In genomic region chr19:44634785-44635184, GRCh38 we compare ENCODE assay signal across 24 cellular contexts. TPM values are rescaled to one million over a fixed set of nuclear protein-coding genes. Genes with fewer than 3 reads are reported as not detected.
DNase-seq lines count a peak whose midpoint lies in the region; ATAC-seq and TF ChIP-seq lines count a peak whose summit lies in the region.
"Had no signal": no experiment of that assay in that cellular context is flagged by ENCODE, and none has a peak within 500 bp of the region (broad histone marks: within the 10 kb centered on the region; RNA-seq: fewer than 3 reads in every experiment).

No MANE protein-coding gene starts in this region.

- no peak overlapping the region for H3T11ph ChIP-seq in H9 (ENCODE audit: low read length)

- no peak for TF ChIP-seq POLR2A in spleen (IDR thresholded peaks at IDR 0.05)

- intact Hi-C loops in spleen (cut with DNase I; ENCODE audit: low total_unique reads) = no loop called here

- H3K18ac ChIP-seq in H9 (ENCODE audit: insufficient read length, low read depth, low read length) = no peak overlapping the region

- H4K91ac ChIP-seq in H9 (ENCODE audit: insufficient read length, low read depth, low read length) = no peak overlapping the region

- TF ChIP-seq CTCF in H9 (conservative IDR thresholded peaks at IDR 0.05) (no peak), fibroblast of lung (conservative IDR thresholded peaks at IDR 0.05 in 1 of 2, IDR thresholded peaks at IDR 0.05 in 1 of 2; ENCODE audit: low read depth in 1 of 2, low read length in 2 of 2) (no peak), osteoblast (IDR thresholded peaks at IDR 0.05; ENCODE audit: extremely low read depth, low read depth, low read length) (no peak), spleen (IDR thresholded peaks at IDR 0.05 in 8 of 11, conservative IDR thresholded peaks at IDR 0.05 in 3 of 11) (no peak)

- no peak overlapping the region for H3K14ac ChIP-seq in H9 (ENCODE audit: insufficient read depth, low read length)

- no peak overlapping the region for H2BK15ac ChIP-seq in H9 (ENCODE audit: low read depth, low read length)

- H3K9me3 ChIP-seq in H9 (ENCODE audit: control insufficient read depth, low read depth, low read length) (no peaks in the 10 kb centered on the region), SJCRH30 (replicated peaks) (no peaks in the 10 kb centered on the region), fibroblast of lung (ENCODE audit: control insufficient read depth, insufficient read depth, low read depth, low read length) (no peaks in the 10 kb centered on the region), osteoblast (ENCODE audit: low read depth, low read length) (no peaks in the 10 kb centered on the region), spleen (peaks cover 0 to 4% (median 0%) of the 10 kb centered on the region in 8 donors)
- H3K9me3 ChIP-seq: BE2C, SK-N-SH had no signal

- H3K36me3 ChIP-seq in SJCRH30 (no peaks in the 10 kb centered on the region), fibroblast of lung (ENCODE audit: control insufficient read depth, insufficient read depth, low read length) (no peaks in the 10 kb centered on the region), osteoblast (ENCODE audit: insufficient read depth, low read length) (no peaks in the 10 kb centered on the region), spleen (no peaks in the 10 kb centered on the region)
- H3K36me3 ChIP-seq: BE2C had no signal

- H3K9me3 Mint-ChIP-seq in H9 = peaks cover 2 to 9% of the 10 kb centered on the region in 2 experiments; a peak in 3 of 5 replicates

- H2BK20ac ChIP-seq in H9 (ENCODE audit: low read depth, low read length, poor library complexity, severe bottlenecking) = no peak overlapping the region

- H2AK5ac ChIP-seq in H9 (ENCODE audit: insufficient read length, low read length) = no peak overlapping the region

- no peak overlapping the region for H2BK12ac ChIP-seq in H9 (ENCODE audit: insufficient read length, low read depth, low read length)

- no peak overlapping the region for H3K56ac ChIP-seq in H9 (ENCODE audit: insufficient read length, low read depth, low read length)

- H3K4me2 ChIP-seq in H9 (ENCODE audit: insufficient read depth, insufficient read length, low read length) = no peak overlapping the region
- H3K4me2 ChIP-seq in fibroblast of lung (ENCODE audit: extremely low read depth, insufficient read depth, low read length) = no peak overlapping the region
- no peak overlapping the region for H3K4me2 ChIP-seq in osteoblast (ENCODE audit: insufficient read depth, low read length)
- H3K4me2 ChIP-seq: KMS-11, SK-N-SH had no signal

- no peaks in the 10 kb centered on the region for H3K79me1 ChIP-seq in H9 (ENCODE audit: insufficient read depth, low read depth, low read length, poor library complexity, severe bottlenecking)

- no peaks in the 10 kb centered on the region for H3K27me3 ChIP-seq in H9 (ENCODE audit: insufficient read depth, low read length)
- H3K27me3 ChIP-seq in SJCRH30 = no peaks in the 10 kb centered on the region
- H3K27me3 ChIP-seq in fibroblast of lung (ENCODE audit: control insufficient read depth, insufficient read depth, low read length) = no peaks in the 10 kb centered on the region
- no peaks in the 10 kb centered on the region for H3K27me3 ChIP-seq in osteoblast (ENCODE audit: insufficient read depth, low read length)
- peaks cover 0 to 5% (median 0%) of the 10 kb centered on the region in 7 donors for H3K27me3 ChIP-seq in spleen (replicated peaks in 1 of 7)
- H3K27me3 ChIP-seq: BE2C had no signal

- peak overlapping the region; percentile 36 for H2BK120ac ChIP-seq in H9 (ENCODE audit: low read depth, low read length, poor library complexity, severe bottlenecking)

- H4K20me1 ChIP-seq in H9 (ENCODE audit: control insufficient read depth, insufficient read depth, insufficient read length) = no peaks in the 10 kb centered on the region
- H4K20me1 ChIP-seq in fibroblast of lung (ENCODE audit: control insufficient read depth, extremely low read depth, insufficient read depth, low read length) = no peaks in the 10 kb centered on the region
- H4K20me1 ChIP-seq in osteoblast (ENCODE audit: insufficient read depth, low read length) = no peaks in the 10 kb centered on the region

- H3K27me3 Mint-ChIP-seq in H9 (ENCODE audit: low read depth) = no peaks in the 10 kb centered on the region; the same call in 1 of the 2 replicates

- H3K79me2 ChIP-seq in H9 (ENCODE audit: insufficient read depth, low read length) (no peaks in the 10 kb centered on the region), fibroblast of lung (ENCODE audit: control insufficient read depth, insufficient read depth, low read length) (no peaks in the 10 kb centered on the region), osteoblast (ENCODE audit: insufficient read depth, low read length) (no peaks in the 10 kb centered on the region)

- H3K36me3 Mint-ChIP-seq in H9 (ENCODE audit: insufficient read depth in 1 of 3, low read depth in 3 of 3) = peaks cover 0 to 12% (median 7%) of the 10 kb centered on the region in 3 experiments; a peak in 4 of 7 replicates

- no peak overlapping the region for H3K4me3 Mint-ChIP-seq in H9

- no CpG with 5 or more reads among the region's 2 CpGs for WGBS in H9 (ENCODE audit: extremely low coverage, insufficient read length, low lambda C conversion rate)
- 93 to 98% (median 95%) methylated on average over 2 of the region's 2 CpGs for WGBS in spleen, 5 donors

- no peaks in the 10 kb centered on the region for H3K23me2 ChIP-seq in H9 (ENCODE audit: insufficient read length, low read depth, low read length, poor library complexity, severe bottlenecking)

- H4K5ac ChIP-seq in H9 (ENCODE audit: insufficient read length, low read depth, low read length) = no peak overlapping the region

- no peak for DNase-seq in H9
- DNase-seq in SJCRH30 = no peak
- DNase-seq in fibroblast of lung (ENCODE audit: low read depth in 2 of 2) = no peak
- DNase-seq in osteoblast (ENCODE audit: insufficient read length, low spot score, missing footprints) = no peak
- no peak for DNase-seq in spleen
- DNase-seq in SK-N-DZ (ENCODE audit: low spot score) = no peak
- no peak for DNase-seq in C1 segment of cervical spinal cord (lab: John Stamatoyannopoulos, UW)
- DNase-seq: BE2C, Calu3, DMS153, DND-41, NCI-H1048, NCI-H1417 treated with DMSO at 0.1 percent for 48 hours, NCI-H1694 treated with DMSO at 0.1 percent for 48 hours, NCI-H2081, NCI-H2227 treated with DMSO at 0.1 percent for 48 hours, NCI-H526 treated with DMSO at 0.1 percent for 48 hours, RPMI8226, SHP77, SK-N-SH had no signal

- no peak overlapping the region for H4K8ac ChIP-seq in H9 (replicated peaks; ENCODE audit: insufficient read length, low read depth, low read length)

- no peak overlapping the region for H2BK5ac ChIP-seq in H9 (ENCODE audit: insufficient read length, low read length)

- H3K4me1 Mint-ChIP-seq in H9 = peaks cover 38 to 41% of the 10 kb centered on the region in 2 experiments

- no peak for ATAC-seq in HG02981 (IDR thresholded peaks at IDR 0.05; ENCODE audit: unreplicated experiment)

- H3K4me3 ChIP-seq in SJCRH30 = no peak overlapping the region
- H3K4me3 ChIP-seq in fibroblast of lung (replicated peaks in 1 of 4; ENCODE audit: control extremely low read depth in 1 of 4, insufficient read depth in 1 of 4, low read depth in 3 of 4, low read length in 4 of 4) = no peak overlapping the region
- no peak overlapping the region for H3K4me3 ChIP-seq in osteoblast (ENCODE audit: insufficient read depth, low read length)
- H3K4me3 ChIP-seq in spleen = no peak overlapping the region

- H3K4me1 ChIP-seq in H9 (ENCODE audit: insufficient read depth, low read length) (no peaks in the 10 kb centered on the region; the same call in 1 of the 2 replicates), SJCRH30 (peaks cover 16% of the 10 kb centered on the region), fibroblast of lung (ENCODE audit: control insufficient read depth, extremely low read depth, insufficient read depth, low read length) (peaks cover 13% of the 10 kb centered on the region), osteoblast (ENCODE audit: insufficient read depth, low read length) (peaks cover 24% of the 10 kb centered on the region), spleen (peaks cover 0 to 35% (median 6%) of the 10 kb centered on the region in 6 donors)

- H3K9ac ChIP-seq in H9 (ENCODE audit: extremely low read depth, insufficient read length, low read length) (no peak overlapping the region), fibroblast of lung (ENCODE audit: insufficient read depth, low read length) (no peak overlapping the region)
- H3K9ac ChIP-seq: KMS-11, SK-N-SH had no signal

- H2AFZ ChIP-seq in H9 (ENCODE audit: low read length) (no peak overlapping the region), fibroblast of lung (ENCODE audit: low read length) (no peak overlapping the region), osteoblast (ENCODE audit: low read length) (no peak overlapping the region)

- no peak overlapping the region for H3K27ac ChIP-seq in H9 (ENCODE audit: insufficient read length, low read depth, low read length)
- peak overlapping the region; percentile 60; the same call in 1 of the 2 replicates for H3K27ac ChIP-seq in SJCRH30
- peak overlapping the region; percentile 48 for H3K27ac ChIP-seq in fibroblast of lung (ENCODE audit: insufficient read depth, low read length)
- peak overlapping the region; percentile 87 for H3K27ac ChIP-seq in osteoblast (ENCODE audit: low read depth, low read length)
- H3K27ac ChIP-seq in spleen = peak overlapping the region in 2 of 8 donors; percentile 31 to 55
- H3K27ac ChIP-seq: KMS-11 had no signal

- H3K4ac ChIP-seq in H9 (ENCODE audit: low read depth, low read length) = no peak overlapping the region

- H3K27ac Mint-ChIP-seq in H9 = no peak overlapping the region

- no peak overlapping the region for H3K23ac ChIP-seq in H9 (ENCODE audit: insufficient read length, low read depth, low read length)

RNA-seq across cellular contexts. Expression of gene PVR, which starts 8.9 kb away (rescaled TPM):
- 29.2 and 30.5 TPM in 2 replicates for total RNA-seq in H9 (2021)
- total RNA-seq in SJCRH30 (2014; rRNA removed; shearing (Covaris generic)) = 42.2 and 45.4 TPM in 2 replicates
- 98.1 and 229 TPM in 2 replicates for total RNA-seq in fibroblast of lung
- polyA plus RNA-seq in fibroblast of lung = 167 and 230 TPM in 2 replicates
- polyA plus RNA-seq in fibroblast of lung (2012) = 120 and 175 TPM in 2 replicates
- polyA minus RNA-seq in fibroblast of lung (ENCODE audit: low replicate concordance) = 229 and 330 TPM in 2 replicates
- 50.1 and 53.6 TPM in 2 replicates for total RNA-seq in osteoblast
- 10 to 100 TPM; 10.2 to 18.4 (median 15.9) TPM for total RNA-seq in spleen
- 1 to 10 TPM; 2.0 to 6.1 (median 3.5) TPM for polyA plus RNA-seq in spleen
- polyA plus RNA-seq in SK-N-DZ (2014; cell fraction: cytosol; rRNA removed) = 16.6 and 18.6 TPM in 2 replicates
- 8.1 and 8.3 TPM in 2 replicates for polyA plus RNA-seq in SK-N-DZ (2014; cell fraction: nucleus; rRNA removed)

RNA-seq across cellular contexts. Expression of gene IGSF23, which starts 21.4 kb away (rescaled TPM):
- total RNA-seq in H9 (2021) (not detected in 2 replicates), fibroblast of lung (0.26 and 0.33 TPM in 2 replicates), osteoblast (not detected in 2 replicates), spleen (not detected)
- not detected in 2 replicates for total RNA-seq in SJCRH30 (2014; rRNA removed; shearing (Covaris generic))
- polyA plus RNA-seq in fibroblast of lung (0.53 and 1.3 TPM in 2 replicates), spleen (not detected)
- polyA plus RNA-seq in fibroblast of lung (2012) = 0.92 and 3.0 TPM in 2 replicates
- polyA minus RNA-seq in fibroblast of lung (ENCODE audit: low replicate concordance) = not detected in 2 replicates
- polyA plus RNA-seq in SK-N-DZ (2014; cell fraction: cytosol; rRNA removed) = not detected in 2 replicates
- not detected in 2 replicates for polyA plus RNA-seq in SK-N-DZ (2014; cell fraction: nucleus; rRNA removed)
- total RNA-seq: Calu3, H4, NCI-H460 had no signal

RNA-seq across cellular contexts. Expression of gene CEACAM19, which starts 36.5 kb away (rescaled TPM):
- total RNA-seq in H9 (2021) (3.5 and 4.6 TPM in 2 replicates), fibroblast of lung (3.1 and 7.8 TPM in 2 replicates), osteoblast (0.72 and 1.2 TPM in 2 replicates), spleen (1 to 10 TPM; 2.3 to 6.8 (median 4.3) TPM)
- total RNA-seq in SJCRH30 (2014; rRNA removed; shearing (Covaris generic)) = 2.4 and 2.5 TPM in 2 replicates
- polyA plus RNA-seq in fibroblast of lung (7.7 and 9.9 TPM in 2 replicates), spleen (1 to 10 TPM; 1.0 to 3.9 (median 3.5) TPM)
- 13.4 and 17.4 TPM in 2 replicates for polyA plus RNA-seq in fibroblast of lung (2012)
- polyA minus RNA-seq in fibroblast of lung (ENCODE audit: low replicate concordance) = 9.1 and 12.4 TPM in 2 replicates
- 0.08 and 0.18 TPM in 2 replicates for polyA plus RNA-seq in SK-N-DZ (2014; cell fraction: cytosol; rRNA removed)
- polyA plus RNA-seq in SK-N-DZ (2014; cell fraction: nucleus; rRNA removed) = 0.07 and 0.75 TPM in 2 replicates
